In the genomic region with DNA sequence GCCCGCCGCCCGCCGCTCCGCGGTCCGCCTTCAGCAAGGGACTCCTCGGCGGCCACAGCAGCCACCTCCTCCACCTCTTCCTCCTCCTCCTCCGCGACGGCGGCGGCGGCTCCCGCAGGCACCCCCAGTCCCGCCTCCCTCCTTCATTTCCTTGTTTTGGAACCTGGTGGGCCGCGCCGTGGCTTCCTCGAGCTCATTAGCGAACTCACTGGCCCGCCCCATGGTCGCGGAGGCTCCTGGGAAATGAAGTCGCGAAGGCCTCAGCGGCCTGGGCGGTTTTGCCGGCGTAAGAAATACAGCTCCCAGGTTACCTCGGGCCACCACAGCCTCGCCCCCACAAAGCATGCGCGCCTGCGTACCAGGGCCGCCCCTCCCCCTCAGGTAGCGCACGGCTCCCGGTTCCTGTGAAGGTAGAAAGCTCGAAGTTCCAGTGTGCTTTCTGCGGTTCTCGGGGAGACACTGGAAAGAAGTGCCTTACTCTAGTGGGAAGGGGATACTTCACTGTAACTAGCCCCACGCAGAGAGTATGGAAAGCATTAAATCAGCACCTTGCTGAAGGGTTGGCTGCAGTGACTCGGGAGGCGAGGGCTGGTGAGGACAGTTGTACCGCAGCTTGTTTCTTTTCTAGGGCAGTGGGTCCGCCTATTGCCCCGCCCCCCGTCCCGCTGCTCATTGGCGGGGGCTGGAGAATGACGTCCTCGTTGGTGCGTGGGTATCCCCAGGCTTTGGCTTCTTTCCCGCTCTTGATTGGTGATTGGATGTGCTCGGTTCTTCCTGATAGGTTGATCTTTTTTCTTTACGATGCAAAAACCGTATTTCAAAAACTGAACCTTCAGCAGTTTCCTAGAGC, we compare ENCODE assay signal across 8 cellular contexts. TPM values are rescaled to one million over a fixed set of nuclear protein-coding genes. Genes with fewer than 3 reads are reported as not detected.
DNase-seq lines count a peak whose midpoint lies in the region; ATAC-seq and TF ChIP-seq lines count a peak whose summit lies in the region.

A gene (minus strand): TSS at position 210 of the 850 bp plus-strand sequence. CDS start 333 bp downstream, outside the sequence.

- no peaks in the 10 kb centered on the region for H3K36me3 ChIP-seq in liver (ENCODE audit: control insufficient read depth in 4 of 4, insufficient read depth in 3 of 4, low read depth in 1 of 4, low read length in 3 of 4)

- intact Hi-C loops in CD14-positive monocyte (cut with micrococcal nuclease): loop anchor here (2.0 to 5.0 kb wide), 3 partner anchors 47 to 142 kb away; a partner anchor contains a TSS

- H3K4me3 Mint-ChIP-seq in CD14-positive monocyte: peak within 1 kb of the TSS; percentile 98 to 100

- H3K27ac ChIP-seq in liver (ENCODE audit: low read depth in 1 of 2, low read length in 2 of 2): peak within 1 kb of the TSS; percentile 90 to 98

- H3K27me3 ChIP-seq in liver (ENCODE audit: control insufficient read depth in 4 of 4, insufficient read depth in 4 of 4, low read length in 3 of 4): no peaks in the 10 kb centered on the region

- peaks cover 0 to 2% (median 0%) of the 10 kb centered on the region in 3 donors for H3K27me3 Mint-ChIP-seq in CD14-positive monocyte (ENCODE audit: low read depth in 3 of 3)

- H3K36me3 Mint-ChIP-seq in CD14-positive monocyte: peaks cover 0 to 2% of the 10 kb centered on the region in 2 donors

- peaks cover 3 to 14% (median 8%) of the 10 kb centered on the region in 4 donors for H3K4me1 ChIP-seq in liver (ENCODE audit: control insufficient read depth in 4 of 4, insufficient read depth in 4 of 4, low read length in 3 of 4)

- ATAC-seq in GM19397 (IDR thresholded peaks at IDR 0.05; ENCODE audit: unreplicated experiment): peak; percentile 75
- ATAC-seq in HG03571 (IDR thresholded peaks at IDR 0.05; ENCODE audit: unreplicated experiment): peak; percentile 73

- peaks cover 44% of the 10 kb centered on the region for H3K4me1 Mint-ChIP-seq in CD14-positive monocyte

- H3K4me3 ChIP-seq in liver (ENCODE audit: low read depth in 1 of 3, low read length in 3 of 3): peak within 1 kb of the TSS; percentile 94 to 99 (median 95)

- peak within 1 kb of the TSS; percentile 98 to 100 (median 99) for H3K27ac Mint-ChIP-seq in CD14-positive monocyte

- under 1% methylated on average over 59 of the region's 59 CpGs for WGBS in liver

- no peaks in the 10 kb centered on the region for H3K9me3 ChIP-seq in liver (ENCODE audit: control insufficient read depth in 4 of 4, low read length in 3 of 4)

- peak within 1 kb of the TSS; percentile 69 to 87 for H3K9ac ChIP-seq in liver (ENCODE audit: low read depth in 1 of 2, low read length in 2 of 2)

- TF ChIP-seq CTCF in CD14-positive monocyte (IDR thresholded peaks at IDR 0.05) (no peak), liver (IDR thresholded peaks at IDR 0.05; ENCODE audit: low read depth, low read length, missing input control) (peak; percentile 5)

- peaks cover 0 to 1% (median 0%) of the 10 kb centered on the region in 7 donors for H3K9me3 Mint-ChIP-seq in CD14-positive monocyte

- TF ChIP-seq RAD21 in liver (IDR thresholded peaks at IDR 0.05): peak in 1 of 2 donors; percentile 45

- DNase-seq in CD14-positive monocyte (ENCODE audit: low spot score) (peak; percentile 98), NCI-H82 (lab: John Stamatoyannopoulos, UW) (peak; percentile 99), dermis microvascular lymphatic vessel endothelial cell (ENCODE audit: low read depth in 2 of 2) (peak; percentile 95 to 99)
- DNase-seq in activated CD4-positive, alpha-beta T cell treated with anti-CD3 and anti-CD28 coated beads, Interleukin-2, amount 50 U/mL, for 48 hours: peak; percentile 97 to 98
- peak; percentile 98 for DNase-seq in stimulated activated CD4-positive, alpha-beta T cell treated with anti-CD3 and anti-CD28 coated beads, Interleukin-4, amount 100 ng/mL, for 24 hours

TF ChIP-seq in liver, 16 proteins besides CTCF, POLR2A, EP300 and RAD21:
- TF ChIP-seq HNF4A (conservative IDR thresholded peaks at IDR 0.05) (peak; percentile 35 to 67), TAF1 (conservative IDR thresholded peaks at IDR 0.05) (peak; percentile 62), HNF4G (IDR thresholded peaks at IDR 0.05) (no peak), GABPA (IDR thresholded peaks at IDR 0.05 in 1 of 2, conservative IDR thresholded peaks at IDR 0.05 in 1 of 2) (peak in 1 of 2 donors; percentile 37), SP1 (IDR thresholded peaks at IDR 0.05) (peak; percentile 97), JUND (IDR thresholded peaks at IDR 0.05) (peak; percentile 10 to 66), YY1 (IDR thresholded peaks at IDR 0.05) (peak; percentile 80), FOXA2 (IDR thresholded peaks at IDR 0.05) (no peak), FOXA1 (IDR thresholded peaks at IDR 0.05) (peak; percentile 9), NR2F2 (IDR thresholded peaks at IDR 0.05) (peak; percentile 71), RXRA (IDR thresholded peaks at IDR 0.05) (peak; percentile 84 to 95), EGR1 (IDR thresholded peaks at IDR 0.05; ENCODE audit: low read depth in 2 of 2) (peak; percentile 97 to 98)
- TF ChIP-seq, protein P1, sequence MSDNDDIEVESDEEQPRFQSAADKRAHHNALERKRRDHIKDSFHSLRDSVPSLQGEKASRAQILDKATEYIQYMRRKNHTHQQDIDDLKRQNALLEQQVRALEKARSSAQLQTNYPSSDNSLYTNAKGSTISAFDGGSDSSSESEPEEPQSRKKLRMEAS (IDR thresholded peaks at IDR 0.05): peak; percentile 88
- TF ChIP-seq, protein P2, sequence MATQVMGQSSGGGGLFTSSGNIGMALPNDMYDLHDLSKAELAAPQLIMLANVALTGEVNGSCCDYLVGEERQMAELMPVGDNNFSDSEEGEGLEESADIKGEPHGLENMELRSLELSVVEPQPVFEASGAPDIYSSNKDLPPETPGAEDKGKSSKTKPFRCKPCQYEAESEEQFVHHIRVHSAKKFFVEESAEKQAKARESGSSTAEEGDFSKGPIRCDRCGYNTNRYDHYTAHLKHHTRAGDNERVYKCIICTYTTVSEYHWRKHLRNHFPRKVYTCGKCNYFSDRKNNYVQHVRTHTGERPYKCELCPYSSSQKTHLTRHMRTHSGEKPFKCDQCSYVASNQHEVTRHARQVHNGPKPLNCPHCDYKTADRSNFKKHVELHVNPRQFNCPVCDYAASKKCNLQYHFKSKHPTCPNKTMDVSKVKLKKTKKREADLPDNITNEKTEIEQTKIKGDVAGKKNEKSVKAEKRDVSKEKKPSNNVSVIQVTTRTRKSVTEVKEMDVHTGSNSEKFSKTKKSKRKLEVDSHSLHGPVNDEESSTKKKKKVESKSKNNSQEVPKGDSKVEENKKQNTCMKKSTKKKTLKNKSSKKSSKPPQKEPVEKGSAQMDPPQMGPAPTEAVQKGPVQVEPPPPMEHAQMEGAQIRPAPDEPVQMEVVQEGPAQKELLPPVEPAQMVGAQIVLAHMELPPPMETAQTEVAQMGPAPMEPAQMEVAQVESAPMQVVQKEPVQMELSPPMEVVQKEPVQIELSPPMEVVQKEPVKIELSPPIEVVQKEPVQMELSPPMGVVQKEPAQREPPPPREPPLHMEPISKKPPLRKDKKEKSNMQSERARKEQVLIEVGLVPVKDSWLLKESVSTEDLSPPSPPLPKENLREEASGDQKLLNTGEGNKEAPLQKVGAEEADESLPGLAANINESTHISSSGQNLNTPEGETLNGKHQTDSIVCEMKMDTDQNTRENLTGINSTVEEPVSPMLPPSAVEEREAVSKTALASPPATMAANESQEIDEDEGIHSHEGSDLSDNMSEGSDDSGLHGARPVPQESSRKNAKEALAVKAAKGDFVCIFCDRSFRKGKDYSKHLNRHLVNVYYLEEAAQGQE (IDR thresholded peaks at IDR 0.05): peak; percentile 83
- TF ChIP-seq, protein P3, sequence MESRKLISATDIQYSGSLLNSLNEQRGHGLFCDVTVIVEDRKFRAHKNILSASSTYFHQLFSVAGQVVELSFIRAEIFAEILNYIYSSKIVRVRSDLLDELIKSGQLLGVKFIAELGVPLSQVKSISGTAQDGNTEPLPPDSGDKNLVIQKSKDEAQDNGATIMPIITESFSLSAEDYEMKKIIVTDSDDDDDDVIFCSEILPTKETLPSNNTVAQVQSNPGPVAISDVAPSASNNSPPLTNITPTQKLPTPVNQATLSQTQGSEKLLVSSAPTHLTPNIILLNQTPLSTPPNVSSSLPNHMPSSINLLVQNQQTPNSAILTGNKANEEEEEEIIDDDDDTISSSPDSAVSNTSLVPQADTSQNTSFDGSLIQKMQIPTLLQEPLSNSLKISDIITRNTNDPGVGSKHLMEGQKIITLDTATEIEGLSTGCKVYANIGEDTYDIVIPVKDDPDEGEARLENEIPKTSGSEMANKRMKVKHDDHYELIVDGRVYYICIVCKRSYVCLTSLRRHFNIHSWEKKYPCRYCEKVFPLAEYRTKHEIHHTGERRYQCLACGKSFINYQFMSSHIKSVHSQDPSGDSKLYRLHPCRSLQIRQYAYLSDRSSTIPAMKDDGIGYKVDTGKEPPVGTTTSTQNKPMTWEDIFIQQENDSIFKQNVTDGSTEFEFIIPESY (IDR thresholded peaks at IDR 0.05): peak; percentile 41
- TF ChIP-seq, protein P4, sequence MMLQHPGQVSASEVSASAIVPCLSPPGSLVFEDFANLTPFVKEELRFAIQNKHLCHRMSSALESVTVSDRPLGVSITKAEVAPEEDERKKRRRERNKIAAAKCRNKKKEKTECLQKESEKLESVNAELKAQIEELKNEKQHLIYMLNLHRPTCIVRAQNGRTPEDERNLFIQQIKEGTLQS (IDR thresholded peaks at IDR 0.05): no peak
TF ChIP-seq in liver: peak in this region for 13.

RNA-seq across cellular contexts. Expression of the gene that starts here (rescaled TPM):
- polyA plus RNA-seq in CD14-positive monocyte (1 to 10 TPM; 2.7 to 3.9 TPM), liver (1 to 10 TPM; 1.8 to 2.0 TPM)
- total RNA-seq in dermis microvascular lymphatic vessel endothelial cell (6.8 and 7.6 TPM in 2 replicates), liver (1 to 10 TPM; 5.9 to 7.6 TPM)

Comparison
In these comparisons a context has a peak if more than half of its experiments do, and no peak if none do; other contexts are left out.
1. Peak in every context shown above with its lines: DNase-seq, ATAC-seq, H3K4me3 ChIP-seq and H3K27ac ChIP-seq.